Comparison of ENCODE assay signal across 8 cellular contexts in genomic region chr6:138146544-138146943, GRCh38.
"Had no signal": no experiment of that assay in that cellular context is flagged by ENCODE, and none has a peak within 500 bp of the region (broad histone marks: within the 10 kb centered on the region; RNA-seq: fewer than 3 reads in every experiment).

No MANE protein-coding gene starts in this region.

- H3K9ac ChIP-seq: GM23248, KMS-11 had no signal

- H3K27ac ChIP-seq: GM23248, HL-60, KMS-11 had no signal

- H3K4me3 ChIP-seq: GM23248 had no signal

- DNase-seq: GM23248, H7, HCEC 1CT, IMR-90, Karpas-422, KBM-7 had no signal

- H2AFZ ChIP-seq: GM23248 had no signal
